Comparison of ENCODE assay signal across 1 cellular context in genomic region chr3:94360982-94361381, GRCh38.
TF ChIP-seq lines count a peak whose summit lies in the region.

No MANE protein-coding gene starts in this region.

TF ChIP-seq in HepG2, 621 proteins besides CTCF, POLR2A, EP300 and RAD21 (continued from another document):
- TF ChIP-seq MNT (IDR thresholded peaks at IDR 0.05): no peak
- no peak for TF ChIP-seq PCBP2 (optimal IDR thresholded peaks at IDR 0.05; ENCODE audit: low read depth, low read length, poor library complexity, severe bottlenecking)
- no peak for TF ChIP-seq ZNF652 (CRISPR knock-in tag; IDR thresholded peaks at IDR 0.05; ENCODE audit: borderline replicate concordance, low read depth)
- TF ChIP-seq ZNF446 (CRISPR knock-in tag; IDR thresholded peaks at IDR 0.05): no peak
